Comparison of ENCODE assay signal across 8 cellular contexts in genomic region chr11:210122-210802, GRCh38. TPM values are rescaled to one million over a fixed set of nuclear protein-coding genes. Genes with fewer than 3 reads are reported as not detected.
DNase-seq lines count a peak whose midpoint lies in the region; TF ChIP-seq lines count a peak whose summit lies in the region.

No MANE protein-coding gene starts in this region.

- H3K9ac ChIP-seq in endodermal cell (ENCODE audit: extremely low read depth, low read length, poor library complexity, severe bottlenecking) = peak overlapping the region; percentile 93

- H3K9me3 ChIP-seq in Peyer's patch (no peaks in the 10 kb centered on the region), endodermal cell (ENCODE audit: control insufficient read depth, low read length) (no peaks in the 10 kb centered on the region)

- H3K4me1 ChIP-seq in Peyer's patch (peaks cover 3 to 30% (median 17%) of the 10 kb centered on the region in 4 donors), endodermal cell (ENCODE audit: control insufficient read depth, insufficient read depth, low read length) (peaks cover 20% of the 10 kb centered on the region)

- DNase-seq in EH (ENCODE audit: low read depth) (peak; percentile 93), Peyer's patch (peak in 2 of 3 donors; percentile 3 to 35), endodermal cell (no peak), osteocyte (ENCODE audit: extremely low spot score, unreplicated experiment) (no peak), AML-193 (lab: John Stamatoyannopoulos, UW) (no peak), amygdala (lab: John Stamatoyannopoulos, UW) (no peak), HUDEP-2 (lab: John Stamatoyannopoulos, UW; ENCODE audit: unreplicated experiment in 76 of 76) (no peak), cerebellum (ENCODE audit: low spot score) (no peak)

- H3K4me3 Mint-ChIP-seq in endodermal cell (peak overlapping the region; percentile 98), osteocyte (ENCODE audit: unreplicated experiment) (peak overlapping the region; percentile 94)

- WGBS in endodermal cell (ENCODE audit: insufficient coverage in 1 of 2, insufficient read length in 1 of 2), 2 experiments = 94 to 96% methylated on average over 8 to 9 of the region's 9 CpGs

- H3K27me3 ChIP-seq in Peyer's patch (no peaks in the 10 kb centered on the region), endodermal cell (ENCODE audit: control insufficient read depth, insufficient read depth, low read length, poor library complexity, severe bottlenecking) (no peaks in the 10 kb centered on the region)

- H3K9me3 Mint-ChIP-seq in endodermal cell (no peaks in the 10 kb centered on the region), osteocyte (ENCODE audit: unreplicated experiment) (no peaks in the 10 kb centered on the region)

- no peak for TF ChIP-seq POLR2A in Peyer's patch (IDR thresholded peaks at IDR 0.05)

- H3K4me1 Mint-ChIP-seq in endodermal cell (peaks cover 13% of the 10 kb centered on the region), osteocyte (ENCODE audit: unreplicated experiment) (peaks cover 27% of the 10 kb centered on the region)

- peaks cover 47% of the 10 kb centered on the region for H3K36me3 Mint-ChIP-seq in endodermal cell (ENCODE audit: low read depth)
- H3K36me3 Mint-ChIP-seq in osteocyte (ENCODE audit: unreplicated experiment) = peaks cover 10% of the 10 kb centered on the region

- H3K36me3 ChIP-seq in Peyer's patch (peaks cover 0 to 64% (median 0%) of the 10 kb centered on the region in 3 donors), endodermal cell (ENCODE audit: control insufficient read depth, insufficient read depth, low read length) (peaks cover 63% of the 10 kb centered on the region)

- peak overlapping the region in 1 of 4 donors; percentile 88 for H3K4me3 ChIP-seq in Peyer's patch
- peak overlapping the region; percentile 99 for H3K4me3 ChIP-seq in endodermal cell (ENCODE audit: low read length)

- H3K27me3 Mint-ChIP-seq in endodermal cell (ENCODE audit: insufficient read depth) (no peaks in the 10 kb centered on the region), osteocyte (ENCODE audit: unreplicated experiment) (no peaks in the 10 kb centered on the region)

- H3K27ac Mint-ChIP-seq in endodermal cell = peak overlapping the region; percentile 98
- H3K27ac Mint-ChIP-seq in osteocyte (ENCODE audit: unreplicated experiment) = peak overlapping the region; percentile 62

- no peak for TF ChIP-seq CTCF in Peyer's patch (IDR thresholded peaks at IDR 0.05)
- no peak for TF ChIP-seq CTCF in endodermal cell (conservative IDR thresholded peaks at IDR 0.05)
- TF ChIP-seq CTCF in osteocyte (IDR thresholded peaks at IDR 0.05) = no peak

- H3K27ac ChIP-seq in Peyer's patch (peak overlapping the region in 1 of 4 donors; percentile 99), endodermal cell (ENCODE audit: low read depth, low read length) (no peak overlapping the region)

RNA-seq across cellular contexts. Expression of gene RIC8A, which starts 2.8 kb away (rescaled TPM):
- total RNA-seq in Peyer's patch = 100 to 1,000 TPM in 1 of 4 donors, 10 to 100 TPM in 3; 65.0 to 108 (median 86.8) TPM
- 10 to 100 TPM; 77.1 to 92.6 TPM for total RNA-seq in endodermal cell
- 55.1 TPM for polyA plus RNA-seq in endodermal cell (2013, experiment 1 of 2)
- polyA plus RNA-seq in endodermal cell (2013, experiment 2 of 2) = 56.8 TPM
- total RNA-seq in osteocyte = 105 and 125 TPM in 2 replicates
- 49.6 TPM for total RNA-seq in cerebellum

RNA-seq across cellular contexts. Expression of gene BET1L, which starts 3.1 kb away (rescaled TPM):
- total RNA-seq in Peyer's patch (10 to 100 TPM; 20.6 to 69.7 (median 40.1) TPM), endodermal cell (10 to 100 TPM; 47.4 to 63.7 TPM), osteocyte (54.6 and 59.3 TPM in 2 replicates), cerebellum (6.4 TPM)
- 26.3 TPM for polyA plus RNA-seq in endodermal cell (2013, experiment 1 of 2)
- polyA plus RNA-seq in endodermal cell (2013, experiment 2 of 2) = 25.1 TPM

RNA-seq across cellular contexts. Expression of gene SCGB1C1, which starts 17.4 kb away (rescaled TPM):
- total RNA-seq in Peyer's patch (not detected), endodermal cell (not detected), osteocyte (not detected in 2 replicates), cerebellum (not detected)
- not detected for polyA plus RNA-seq in endodermal cell (2013, experiment 1 of 2)
- not detected for polyA plus RNA-seq in endodermal cell (2013, experiment 2 of 2)

RNA-seq across cellular contexts. Expression of gene SIRT3, which starts 25.9 kb away (rescaled TPM):
- total RNA-seq in Peyer's patch = 10 to 100 TPM; 21.2 to 36.3 (median 29.3) TPM
- total RNA-seq in endodermal cell = 10 to 100 TPM; 18.1 to 28.6 TPM
- polyA plus RNA-seq in endodermal cell (2013, experiment 1 of 2) = 20.2 TPM
- polyA plus RNA-seq in endodermal cell (2013, experiment 2 of 2) = 23.5 TPM
- total RNA-seq in osteocyte = 23.2 and 25.7 TPM in 2 replicates
- total RNA-seq in cerebellum = 14.8 TPM

RNA-seq across cellular contexts. Expression of gene PSMD13, which starts 26.5 kb away (rescaled TPM):
- total RNA-seq in Peyer's patch (100 to 1,000 TPM in 2 of 4 donors, 10 to 100 TPM in 2; 74.5 to 125 (median 96.9) TPM), endodermal cell (100 to 1,000 TPM; 120 to 134 TPM), osteocyte (115 and 126 TPM in 2 replicates), cerebellum (47.7 TPM)
- polyA plus RNA-seq in endodermal cell (2013, experiment 1 of 2) = 151 TPM
- polyA plus RNA-seq in endodermal cell (2013, experiment 2 of 2) = 145 TPM

Comparison
In these comparisons a context has a peak if more than half of its experiments do, and no peak if none do; other contexts are left out.
1. DNase-seq: peak in EH (single experiment) and Peyer's patch (2 of 3); none in endodermal cell (single experiment), osteocyte (single experiment), AML-193 (0 of 2), amygdala (0 of 56), HUDEP-2 (0 of 76) and cerebellum (single experiment).